ENCODE assay signal across 2 cellular contexts in the genomic region with DNA sequence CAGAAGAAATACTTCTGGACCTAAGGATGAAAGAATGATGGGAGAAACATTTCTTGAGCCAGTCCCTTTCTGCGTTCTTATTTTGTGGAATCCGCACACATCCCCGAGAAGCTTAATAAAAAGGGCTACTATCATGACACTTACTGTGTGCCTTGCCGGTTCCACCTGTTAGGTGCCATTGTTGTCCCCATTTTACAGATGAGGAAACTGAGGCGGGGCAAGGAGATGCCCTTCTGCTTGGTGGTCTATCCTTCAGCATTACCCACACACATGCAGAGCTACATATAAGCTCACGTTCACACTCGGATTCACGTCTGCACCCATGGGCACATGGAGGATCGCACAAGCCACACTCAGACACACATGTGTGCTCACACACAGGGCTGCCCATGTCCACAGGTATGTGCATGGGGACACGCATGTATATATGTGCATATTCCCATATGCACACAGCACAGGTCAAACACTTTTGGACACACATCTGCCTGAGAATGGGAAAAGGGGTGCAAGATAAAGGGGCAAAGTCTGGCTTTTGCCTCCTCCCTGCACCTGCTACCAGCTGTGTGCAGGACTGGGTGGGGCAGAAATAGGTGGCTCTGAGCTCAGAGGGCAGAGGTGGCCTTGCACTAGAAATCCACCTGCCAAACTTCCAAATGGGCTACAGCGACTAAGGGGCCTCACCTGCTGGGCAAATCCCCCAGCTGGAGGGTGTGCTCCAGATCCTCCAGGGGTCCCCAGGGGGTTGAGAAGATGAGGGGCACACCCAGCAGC.
TF ChIP-seq lines count a peak whose summit lies in the region.

No MANE protein-coding gene starts in this region.

TF ChIP-seq in HepG2, 621 proteins besides CTCF, POLR2A, EP300 and RAD21:
- no peak for TF ChIP-seq PITX1 (CRISPR knock-in tag; IDR thresholded peaks at IDR 0.05)
- TF ChIP-seq ZNF629 (CRISPR knock-in tag; conservative IDR thresholded peaks at IDR 0.05), result peak; percentile 80
- TF ChIP-seq ZNF577 (CRISPR knock-in tag; IDR thresholded peaks at IDR 0.05; ENCODE audit: borderline replicate concordance, low read depth), result no peak
- TF ChIP-seq MNT (IDR thresholded peaks at IDR 0.05), result peak; percentile 52

TF ChIP-seq in H1, 55 proteins besides CTCF, POLR2A, EP300 and RAD21:
- TF ChIP-seq TBP (IDR thresholded peaks at IDR 0.05; ENCODE audit: low read depth, low read length) (no peak), SP1 (IDR thresholded peaks at IDR 0.05; ENCODE audit: low read depth, low read length) (no peak), BCL11A (IDR thresholded peaks at IDR 0.05; ENCODE audit: low read depth in 2 of 2, low read length in 2 of 2) (no peak), JUN (IDR thresholded peaks at IDR 0.05; ENCODE audit: low read depth, low read length) (no peak), BRCA1 (IDR thresholded peaks at IDR 0.05; ENCODE audit: low read depth, low read length) (no peak), SIN3A (conservative IDR thresholded peaks at IDR 0.05 in 1 of 2, IDR thresholded peaks at IDR 0.05 in 1 of 2; ENCODE audit: low read depth in 1 of 2, low read length in 2 of 2) (no peak), CHD1 (IDR thresholded peaks at IDR 0.05; ENCODE audit: low read depth, low read length) (no peak), POLR2AphosphoS5 (IDR thresholded peaks at IDR 0.05; ENCODE audit: low read depth, low read length) (no peak), CHD2 (IDR thresholded peaks at IDR 0.05; ENCODE audit: low read length) (no peak), SIRT6 (IDR thresholded peaks at IDR 0.05; ENCODE audit: low read length) (no peak), PHF8 (conservative IDR thresholded peaks at IDR 0.05; ENCODE audit: low read depth, low read length) (no peak), KDM1A (IDR thresholded peaks at IDR 0.05; ENCODE audit: borderline replicate concordance, low read length) (no peak), KDM4A (IDR thresholded peaks at IDR 0.05; ENCODE audit: low read depth, low read length, severe bottlenecking) (no peak), EZH2 (IDR thresholded peaks at IDR 0.05; ENCODE audit: low read depth, low read length, severe bottlenecking) (no peak)
TF ChIP-seq in H1: peak in this region for 0.
